In genomic region chr12:70011353-70011752, GRCh38 we compare ENCODE assay signal across 27 cellular contexts.
"Had no signal": no experiment of that assay in that cellular context is flagged by ENCODE, and none has a peak within 500 bp of the region (broad histone marks: within the 10 kb centered on the region; RNA-seq: fewer than 3 reads in every experiment).

No MANE protein-coding gene starts in this region.

- H3K27ac ChIP-seq: body of pancreas, esophagus squamous epithelium, gastroesophageal sphincter, heart right ventricle, hepatocyte had no signal

- H2AFZ ChIP-seq: hepatocyte had no signal

- DNase-seq: activated CD4-positive, alpha-beta memory T cell treated with anti-CD3 and anti-CD28 coated beads, Interleukin-2, amount 10 ng/mL, durations not matched to agents 7 days and 5 days; activated CD4-positive, alpha-beta T cell treated with anti-CD3 and anti-CD28 coated beads for 4 hours; activated CD4-positive, alpha-beta T cell treated with anti-CD3 and anti-CD28 coated beads, Interleukin-2, amount 10 ng/mL, durations not matched to agents 7 days and 5 days; activated CD4-positive, alpha-beta T cell treated with anti-CD3 and anti-CD28 coated beads, Interleukin-2, amount 50 U/mL, for 4 hours; activated CD4-positive, CD25-positive, alpha-beta regulatory T cell; activated CD4-positive, CD25-positive, alpha-beta regulatory T cell treated with anti-CD3 and anti-CD28 coated beads, Interleukin-2, amount 50 U/mL, for 72 hours; activated CD8-positive, alpha-beta memory T cell treated with anti-CD3 and anti-CD28 coated beads, Interleukin-2, amount 50 U/mL, for 48 hours; activated gamma-delta T cell; activated naive CD4-positive, alpha-beta T cell; activated naive CD4-positive, alpha-beta T cell treated with anti-CD3 and anti-CD28 coated beads, Interleukin-2, amount 50 U/mL, for 16 hours; activated T-cell treated with anti-CD3 and anti-CD28 coated beads for 4 hours; activated T-cell treated with anti-CD3 and anti-CD28 coated beads, Interleukin-2, amount 50 U/mL, for 24 hours; activated T-cell treated with anti-CD3 and anti-CD28 coated beads, Interleukin-2, amount 50 U/mL, for 72 hours; amniotic stem cell; anterior cingulate cortex; body of pancreas; caudate nucleus; cortex of kidney; dermis blood vessel endothelial cell; effector CD4-positive, alpha-beta T cell; effector memory CD8-positive, alpha-beta T cell; esophagus squamous epithelium; foreskin melanocyte; heart right ventricle; T-helper 2 cell had no signal

- H3K79me2 ChIP-seq: hepatocyte had no signal

- H3K4me1 ChIP-seq: body of pancreas, gastroesophageal sphincter, heart right ventricle had no signal

- H3K4me2 ChIP-seq: hepatocyte had no signal

- H3K27me3 ChIP-seq: body of pancreas, esophagus squamous epithelium, gastroesophageal sphincter, heart right ventricle, hepatocyte had no signal

- ATAC-seq: activated T-cell treated with anti-CD3 and anti-CD28 coated beads, Interleukin-2, amount 50 U/mL, for 72 hours; body of pancreas; effector memory CD8-positive, alpha-beta T cell; gastroesophageal sphincter; heart right ventricle had no signal

- H3K36me3 ChIP-seq: esophagus squamous epithelium, gastroesophageal sphincter, heart right ventricle had no signal

- H3K4me3 ChIP-seq: body of pancreas, esophagus squamous epithelium, gastroesophageal sphincter, heart right ventricle, hepatocyte had no signal
